Comparison of ENCODE assay signal across 8 cellular contexts in the genomic region with DNA sequence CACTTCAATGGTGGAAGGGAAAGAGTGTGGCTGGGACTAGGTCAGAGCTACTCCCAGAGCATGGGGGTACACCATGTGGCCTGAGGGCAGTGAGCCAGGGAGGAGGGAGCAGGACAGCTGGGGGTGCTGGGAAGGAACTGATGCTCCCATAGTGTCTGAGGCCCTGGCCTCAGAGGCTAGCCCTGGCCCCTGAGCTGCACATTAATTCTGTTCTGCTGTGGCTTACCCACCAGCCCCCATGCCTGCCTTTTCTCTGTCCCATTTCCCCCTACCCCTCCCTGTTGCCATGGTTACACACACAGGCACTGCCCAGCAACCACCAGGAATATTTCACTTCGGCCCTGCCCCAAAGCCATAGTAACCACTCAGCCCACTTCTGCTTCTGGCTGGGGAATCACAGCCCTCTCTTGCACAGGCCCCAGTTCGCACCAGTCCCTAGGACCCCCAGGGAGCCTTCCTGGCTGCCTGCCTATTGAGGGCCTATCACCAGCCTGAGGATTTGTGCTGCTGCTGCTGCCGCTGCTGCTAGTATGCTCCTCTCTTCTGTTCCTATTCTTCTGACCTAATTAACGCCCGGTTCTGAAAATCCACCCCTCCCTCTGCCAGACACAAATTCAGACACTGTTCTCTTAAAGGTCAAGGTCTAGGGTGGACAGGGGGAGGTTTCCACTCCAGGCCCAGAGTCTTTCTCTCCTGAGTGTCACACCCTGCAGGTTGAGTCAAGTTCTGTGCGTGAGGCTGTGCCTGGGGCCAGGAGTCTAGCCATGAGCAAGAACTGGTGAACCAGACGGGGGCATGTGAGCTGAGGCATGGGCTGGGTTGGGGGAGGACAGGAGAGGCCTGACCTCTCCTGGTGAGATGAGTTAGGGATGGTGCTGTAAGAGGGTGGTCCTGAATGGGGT.
DNase-seq lines count a peak whose midpoint lies in the region; ATAC-seq lines count a peak whose summit lies in the region.

No MANE protein-coding gene starts in this region.

- peak overlapping the region; percentile 49 to 62 for H3K9ac ChIP-seq in stomach smooth muscle (ENCODE audit: low read length in 2 of 2)

- peak overlapping the region; percentile 56 for H3K27ac Mint-ChIP-seq in activated CD8-positive, alpha-beta memory T cell treated with anti-CD3 and anti-CD28 coated beads, Interleukin-2, amount 10 ng/mL, durations not matched to agents 7 days and 5 days
- peak overlapping the region; percentile 14 for H3K27ac Mint-ChIP-seq in activated naive CD8-positive, alpha-beta T cell treated with anti-CD3 and anti-CD28 coated beads, Interleukin-2, amount 10 ng/mL, durations not matched to agents 7 days and 5 days

- peak overlapping the region in 1 of 2 donors; percentile 29 for H3K4me3 ChIP-seq in stomach smooth muscle (ENCODE audit: low read length in 2 of 2)

- no peak for ATAC-seq in activated CD8-positive, alpha-beta memory T cell treated with anti-CD3 and anti-CD28 coated beads, Interleukin-2, amount 10 ng/mL, durations not matched to agents 7 days and 5 days
- no peak for ATAC-seq in activated naive CD8-positive, alpha-beta T cell treated with anti-CD3 and anti-CD28 coated beads, Interleukin-2, amount 10 ng/mL, durations not matched to agents 7 days and 5 days (ENCODE audit: low read depth)

- peaks cover 80% of the 10 kb centered on the region for H3K4me1 ChIP-seq in stomach smooth muscle (ENCODE audit: control insufficient read depth, insufficient read depth, low read length)

- H3K9me3 Mint-ChIP-seq in activated CD8-positive, alpha-beta memory T cell treated with anti-CD3 and anti-CD28 coated beads, Interleukin-2, amount 10 ng/mL, durations not matched to agents 7 days and 5 days (ENCODE audit: low read depth) = no peaks in the 10 kb centered on the region
- H3K9me3 Mint-ChIP-seq in activated naive CD8-positive, alpha-beta T cell treated with anti-CD3 and anti-CD28 coated beads, Interleukin-2, amount 10 ng/mL, durations not matched to agents 7 days and 5 days = no peaks in the 10 kb centered on the region

- no peaks in the 10 kb centered on the region for H3K9me3 ChIP-seq in stomach smooth muscle (ENCODE audit: control insufficient read depth in 2 of 2, low read length in 2 of 2)

- H3K36me3 ChIP-seq in stomach smooth muscle (ENCODE audit: control insufficient read depth in 2 of 2, insufficient read depth in 2 of 2, low read length in 2 of 2) = peaks cover 5 to 12% of the 10 kb centered on the region in 2 donors

- peaks cover 13% of the 10 kb centered on the region for H3K36me3 Mint-ChIP-seq in activated CD8-positive, alpha-beta memory T cell treated with anti-CD3 and anti-CD28 coated beads, Interleukin-2, amount 10 ng/mL, durations not matched to agents 7 days and 5 days
- peaks cover 14% of the 10 kb centered on the region for H3K36me3 Mint-ChIP-seq in activated naive CD8-positive, alpha-beta T cell treated with anti-CD3 and anti-CD28 coated beads, Interleukin-2, amount 10 ng/mL, durations not matched to agents 7 days and 5 days

- DNase-seq in activated CD8-positive, alpha-beta memory T cell treated with anti-CD3 and anti-CD28 coated beads, Interleukin-2, amount 10 ng/mL, durations not matched to agents 7 days and 5 days = no peak
- DNase-seq in activated CD8-positive, alpha-beta memory T cell treated with anti-CD3 and anti-CD28 coated beads for 24 hours = no peak
- DNase-seq in activated naive CD8-positive, alpha-beta T cell treated with anti-CD3 and anti-CD28 coated beads, Interleukin-2, amount 10 ng/mL, durations not matched to agents 7 days and 5 days = no peak
- DNase-seq in hypothalamus (lab: John Stamatoyannopoulos, UW) (peak in 47 of 51 donors; percentile 11 to 94 (median 77)), NCI-H526 treated with DMSO at 0.1 percent for 48 hours (lab: John Stamatoyannopoulos, UW) (no peak), NCI-H187 (lab: John Stamatoyannopoulos, UW) (no peak)
- no peak for DNase-seq in effector CD8-positive, alpha-beta T cell (lab: John Stamatoyannopoulos, UW)

- peaks cover 2% of the 10 kb centered on the region for H3K4me1 Mint-ChIP-seq in activated CD8-positive, alpha-beta memory T cell treated with anti-CD3 and anti-CD28 coated beads, Interleukin-2, amount 10 ng/mL, durations not matched to agents 7 days and 5 days
- H3K4me1 Mint-ChIP-seq in activated naive CD8-positive, alpha-beta T cell treated with anti-CD3 and anti-CD28 coated beads, Interleukin-2, amount 10 ng/mL, durations not matched to agents 7 days and 5 days = peaks cover 7% of the 10 kb centered on the region

- no peak overlapping the region for H3K4me3 Mint-ChIP-seq in activated CD8-positive, alpha-beta memory T cell treated with anti-CD3 and anti-CD28 coated beads, Interleukin-2, amount 10 ng/mL, durations not matched to agents 7 days and 5 days
- no peak overlapping the region for H3K4me3 Mint-ChIP-seq in activated naive CD8-positive, alpha-beta T cell treated with anti-CD3 and anti-CD28 coated beads, Interleukin-2, amount 10 ng/mL, durations not matched to agents 7 days and 5 days

- H3K27me3 Mint-ChIP-seq in activated CD8-positive, alpha-beta memory T cell treated with anti-CD3 and anti-CD28 coated beads, Interleukin-2, amount 10 ng/mL, durations not matched to agents 7 days and 5 days = no peaks in the 10 kb centered on the region
- H3K27me3 Mint-ChIP-seq in activated naive CD8-positive, alpha-beta T cell treated with anti-CD3 and anti-CD28 coated beads, Interleukin-2, amount 10 ng/mL, durations not matched to agents 7 days and 5 days = no peaks in the 10 kb centered on the region

- CTCF ChIA-PET in activated CD8-positive, alpha-beta memory T cell treated with anti-CD3 and anti-CD28 coated beads, Interleukin-2, amount 10 ng/mL, durations not matched to agents 7 days and 5 days (lab: Charles Lee) = no interaction called here

- H3K27me3 ChIP-seq in stomach smooth muscle (ENCODE audit: control insufficient read depth in 1 of 2, insufficient read depth in 2 of 2, low read length in 2 of 2) = no peaks in the 10 kb centered on the region

- POLR2A ChIA-PET in activated naive CD8-positive, alpha-beta T cell treated with anti-CD3 and anti-CD28 coated beads, Interleukin-2, amount 10 ng/mL, durations not matched to agents 7 days and 5 days (lab: Charles Lee) = no interaction called here

- H3K27ac ChIP-seq in stomach smooth muscle (ENCODE audit: low read length) = peak overlapping the region; percentile 99

Comparison
In these comparisons a context has a peak if more than half of its experiments do, and no peak if none do; other contexts are left out.
1. DNase-seq: peak in hypothalamus (47 of 51); none in activated CD8-positive, alpha-beta memory T cell treated with anti-CD3 and anti-CD28 coated beads, Interleukin-2, amount 10 ng/mL, durations not matched to agents 7 days and 5 days (single experiment), activated CD8-positive, alpha-beta memory T cell treated with anti-CD3 and anti-CD28 coated beads for 24 hours (single experiment), activated naive CD8-positive, alpha-beta T cell treated with anti-CD3 and anti-CD28 coated beads, Interleukin-2, amount 10 ng/mL, durations not matched to agents 7 days and 5 days (single experiment), NCI-H526 treated with DMSO at 0.1 percent for 48 hours (single experiment), NCI-H187 (0 of 2) and effector CD8-positive, alpha-beta T cell (single experiment).